1 cellular context compared by ENCODE assay signal in genomic region chr4:82901129-82901718, GRCh38.
TF ChIP-seq lines count a peak whose summit lies in the region.

No MANE protein-coding gene starts in this region.

TF ChIP-seq in K562, 482 proteins besides CTCF, POLR2A, EP300 and RAD21 (continued from another document):
- TF ChIP-seq CAMTA2 (CRISPR knock-in tag; conservative IDR thresholded peaks at IDR 0.05) (no peak), NKRF (IDR thresholded peaks at IDR 0.05; ENCODE audit: borderline replicate concordance) (0 out of 2 replicates have a peak, but pooled peaks have one; percentile 70), ZNF24 (IDR thresholded peaks at IDR 0.05) (0 out of 2 replicates have a peak, but pooled peaks have one; percentile 16), ZNF75A (CRISPR knock-in tag; IDR thresholded peaks at IDR 0.05) (no peak), TEAD4 (IDR thresholded peaks at IDR 0.05; ENCODE audit: low read length) (peak; percentile 18; the same call in 1 of the 2 replicates), TEAD4 (CRISPR knock-in tag; IDR thresholded peaks at IDR 0.05; ENCODE audit: borderline replicate concordance) (no peak), PRDM10 (IDR thresholded peaks at IDR 0.05; ENCODE audit: partially characterized antibody) (peak; percentile 64), MCM3 (IDR thresholded peaks at IDR 0.05) (no peak), NR2C2 (CRISPR knock-in tag; IDR thresholded peaks at IDR 0.05) (0 out of 2 replicates have a peak, but pooled peaks have one; percentile 41), NR2C2 (tag; IDR thresholded peaks at IDR 0.05) (no peak; the same call in 1 of the 2 replicates), YY1 (IDR thresholded peaks at IDR 0.05; ENCODE audit: borderline replicate concordance in 1 of 3, control insufficient read depth in 1 of 3, extremely low read depth in 1 of 3, insufficient read depth in 3 of 3, insufficient read length in 1 of 3, insufficient replicate concordance in 2 of 3, low read depth in 1 of 3, low read length in 2 of 3) (peak in 1 of 3 experiments; percentile 3), BCOR (IDR thresholded peaks at IDR 0.05) (peak; percentile 8; the same call in 1 of the 2 replicates), PML (IDR thresholded peaks at IDR 0.05; ENCODE audit: low read length) (peak; percentile 54; the same call in 1 of the 2 replicates), ZBTB43 (CRISPR knock-in tag; IDR thresholded peaks at IDR 0.05) (0 out of 2 replicates have a peak, but pooled peaks have one; percentile 9)
